In genomic region chr9:130997925-130998595, GRCh38 we compare ENCODE assay signal across 7 cellular contexts. TPM values are rescaled to one million over a fixed set of nuclear protein-coding genes. Genes with fewer than 3 reads are reported as not detected.
DNase-seq lines count a peak whose midpoint lies in the region; ATAC-seq and TF ChIP-seq lines count a peak whose summit lies in the region.

No MANE protein-coding gene starts in this region.

- DNase-seq in GF-D8 (lab: John Stamatoyannopoulos, UW) (peak; percentile 9), LNCaP clone FGC (ENCODE audit: low read depth) (peak; percentile 3), SKM-1 (lab: John Stamatoyannopoulos, UW; ENCODE audit: unreplicated experiment) (peak; percentile 79), chondrocyte (ENCODE audit: low spot score) (no peak), left kidney (ENCODE audit: low read depth, low spot score) (peak; percentile 86)
- DNase-seq in stimulated activated CD8-positive, alpha-beta memory T cell treated with anti-CD3 and anti-CD28 coated beads, Interleukin-7, amount 100 ng/mL, for 48 hours (ENCODE audit: extremely low read depth in 1 of 2, low read depth in 1 of 2) = peak; percentile 10 to 36

- no peaks in the 10 kb centered on the region for H3K4me1 Mint-ChIP-seq in chondrocyte (ENCODE audit: low read depth)

- peaks cover 3% of the 10 kb centered on the region for H3K27me3 Mint-ChIP-seq in chondrocyte (ENCODE audit: low read depth)

- no peak overlapping the region for H3K4me3 ChIP-seq in LNCaP clone FGC (ENCODE audit: low read depth, low read length)

- ATAC-seq in GM21723 (IDR thresholded peaks at IDR 0.05; ENCODE audit: unreplicated experiment) = no peak

- TF ChIP-seq CTCF in LNCaP clone FGC (IDR thresholded peaks at IDR 0.05; ENCODE audit: control insufficient read depth, extremely low read depth, insufficient read depth) (peak; percentile 82), chondrocyte (IDR thresholded peaks at IDR 0.05) (peak; percentile 96)

- no peak overlapping the region for H3K4me3 Mint-ChIP-seq in chondrocyte (ENCODE audit: unreplicated experiment)

- H3K27ac Mint-ChIP-seq in chondrocyte (ENCODE audit: unreplicated experiment) = no peak overlapping the region

- no peaks in the 10 kb centered on the region for H3K9me3 Mint-ChIP-seq in chondrocyte (ENCODE audit: low read depth)

- no peaks in the 10 kb centered on the region for H3K36me3 Mint-ChIP-seq in chondrocyte (ENCODE audit: low read depth)

RNA-seq across cellular contexts. Expression of gene LAMC3, which starts 10.9 kb away (rescaled TPM):
- 0.95 to 7.3 TPM (median 1.2 TPM) in 3 replicates for total RNA-seq in chondrocyte

RNA-seq across cellular contexts. Expression of gene FIBCD1, which starts 59.0 kb away (rescaled TPM):
- 6.8 to 81.5 TPM (median 8.3 TPM) in 3 replicates for total RNA-seq in chondrocyte
